Comparison of ENCODE assay signal across 1 cellular context in genomic region chr1:53303651-53304515, GRCh38.
TF ChIP-seq lines count a peak whose summit lies in the region.

No MANE protein-coding gene starts in this region.

TF ChIP-seq in WTC11, 78 proteins besides CTCF, POLR2A, EP300 and RAD21 (continued from another document):
- TF ChIP-seq ZSCAN18 (CRISPR knock-in tag; IDR thresholded peaks at IDR 0.05) (no peak), FOXK1 (CRISPR knock-in tag; IDR thresholded peaks at IDR 0.05) (no peak)
TF ChIP-seq in WTC11: peak in this region for 0.
